ENCODE assay signal across 2 cellular contexts in genomic region chr1:39570477-39571177, GRCh38.
TF ChIP-seq lines count a peak whose summit lies in the region.

No MANE protein-coding gene starts in this region.

TF ChIP-seq in HepG2, 621 proteins besides CTCF, POLR2A, EP300 and RAD21:
- TF ChIP-seq EZH2 (conservative IDR thresholded peaks at IDR 0.05; ENCODE audit: low read depth, low read length) (no peak), AGO2 (optimal IDR thresholded peaks at IDR 0.05; ENCODE audit: low read depth, low read length) (peak; percentile 68)

TF ChIP-seq in H1, 55 proteins besides CTCF, POLR2A, EP300 and RAD21:
- no peak for TF ChIP-seq TAF1 (IDR thresholded peaks at IDR 0.05; ENCODE audit: low read depth, low read length)
- 0 out of 2 replicates have a peak, but pooled peaks have one; percentile 37 for TF ChIP-seq POLR2AphosphoS5 (IDR thresholded peaks at IDR 0.05; ENCODE audit: low read depth, low read length)
- no peak for TF ChIP-seq POU5F1 (IDR thresholded peaks at IDR 0.05; ENCODE audit: low read depth, low read length)
